In the genomic region with DNA sequence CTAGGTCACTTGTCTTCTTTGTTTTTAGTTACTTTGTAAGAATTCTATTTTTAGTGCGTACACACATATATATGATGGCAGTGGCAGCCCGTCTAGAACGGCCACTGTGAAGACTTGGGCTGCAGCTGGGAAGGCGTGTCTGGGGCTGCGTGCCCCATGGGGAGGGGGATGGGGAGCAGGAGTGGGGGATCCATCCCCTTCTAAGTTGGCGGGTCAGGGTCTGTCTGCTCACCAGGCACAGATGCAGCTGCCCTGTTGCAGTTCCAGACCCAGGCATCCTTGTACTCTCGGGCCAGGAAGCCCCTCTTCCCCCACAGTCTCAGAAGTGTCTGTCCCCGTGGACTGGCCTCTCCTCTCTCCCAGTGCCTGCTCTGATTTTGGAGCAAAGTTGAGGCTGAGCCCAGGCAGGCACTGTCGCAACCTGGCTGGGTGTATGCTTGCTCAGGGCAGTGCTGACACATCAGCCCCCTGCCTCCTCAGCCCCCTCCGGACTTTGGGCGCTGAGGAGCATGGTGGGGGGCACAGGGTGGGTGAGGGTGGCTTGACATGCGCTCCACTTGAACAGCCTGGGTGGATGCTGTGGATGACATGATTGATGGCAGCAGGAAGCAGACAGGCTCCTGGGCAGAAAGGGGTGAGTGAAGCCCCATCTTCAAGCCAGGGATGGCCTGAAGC, we compare ENCODE assay signal across 23 cellular contexts.
"Had no signal": no experiment of that assay in that cellular context is flagged by ENCODE, and none has a peak within 500 bp of the region (broad histone marks: within the 10 kb centered on the region; RNA-seq: fewer than 3 reads in every experiment).

No MANE protein-coding gene starts in this region.

- H3K36me3 ChIP-seq: esophagus squamous epithelium, neural progenitor cell, ovary, stomach, thyroid gland had no signal

- ATAC-seq: effector memory CD8-positive, alpha-beta T cell; left lobe of liver; psoas muscle; right cardiac atrium had no signal

- H3K27ac Mint-ChIP-seq: effector memory CD8-positive, alpha-beta T cell; memory B cell; nephron had no signal

- H3K4me3 Mint-ChIP-seq: central memory CD8-positive, alpha-beta T cell; effector memory CD8-positive, alpha-beta T cell; memory B cell; nephron; neural progenitor cell had no signal

- H3K27me3 Mint-ChIP-seq: central memory CD8-positive, alpha-beta T cell; effector memory CD8-positive, alpha-beta T cell; memory B cell had no signal

- H3K36me3 Mint-ChIP-seq: memory B cell had no signal

- H3K4me1 ChIP-seq: esophagus squamous epithelium, neural progenitor cell, psoas muscle, thyroid gland had no signal

- H3K27me3 ChIP-seq: esophagus squamous epithelium, neural progenitor cell, ovary, stomach, thyroid gland had no signal

- H3K27ac ChIP-seq: coronary artery, esophagus squamous epithelium, neural progenitor cell, ovary, psoas muscle, skin epidermis, stomach, thyroid gland had no signal

- H3K9me3 ChIP-seq: esophagus squamous epithelium, ovary, psoas muscle, stomach, thyroid gland had no signal

- DNase-seq: dermis blood vessel endothelial cell; effector memory CD8-positive, alpha-beta T cell; erythroblast; esophagus squamous epithelium; foreskin melanocyte; nucleus accumbens; ovary; psoas muscle; stimulated activated CD4-positive, alpha-beta T cell treated with anti-CD3 and anti-CD28 coated beads, Interleukin-15, amount 100 ng/mL, for 24 hours; stimulated activated CD4-positive, alpha-beta T cell treated with anti-CD3 and anti-CD28 coated beads, Interleukin-2, amount 100 ng/mL, for 48 hours; stimulated activated naive CD4-positive, alpha-beta T cell treated with Interleukin-2 at 50 U/mL for 16 hours; stomach; thyroid gland; trophoblast cell had no signal

- H3K4me3 ChIP-seq: coronary artery, esophagus squamous epithelium, lung, neural progenitor cell, ovary, psoas muscle, skin epidermis, stomach, thyroid gland had no signal

- H3K4me1 Mint-ChIP-seq: central memory CD8-positive, alpha-beta T cell; memory B cell; nephron; neural progenitor cell had no signal
